In the genomic region with DNA sequence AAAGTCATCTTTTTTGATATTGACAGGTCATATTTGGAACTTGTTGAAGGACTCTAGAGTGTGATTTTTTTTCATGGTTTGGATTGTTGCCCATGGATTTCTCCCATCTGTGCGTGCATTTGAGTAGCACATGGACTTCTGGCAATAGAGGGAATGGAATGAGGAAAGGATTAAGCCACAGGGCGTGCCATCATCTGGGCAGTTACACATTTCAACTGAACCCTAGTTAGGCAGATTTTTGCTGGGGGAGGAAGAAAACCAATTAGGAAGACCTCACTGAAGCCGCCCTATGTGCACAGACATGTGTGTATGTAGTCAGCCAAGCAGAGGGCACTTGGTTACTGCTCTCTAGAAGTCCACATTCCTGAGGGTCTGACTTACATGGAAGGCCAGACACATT, we compare ENCODE assay signal across 13 cellular contexts.
DNase-seq lines count a peak whose midpoint lies in the region; ATAC-seq and TF ChIP-seq lines count a peak whose summit lies in the region.
"Had no signal": no experiment of that assay in that cellular context is flagged by ENCODE, and none has a peak within 500 bp of the region (broad histone marks: within the 10 kb centered on the region; RNA-seq: fewer than 3 reads in every experiment).

No MANE protein-coding gene starts in this region.

- DNase-seq in AG08395 (ENCODE audit: low spot score): peak; percentile 85
- DNase-seq in HFFc6: peak; percentile 48
- peak; percentile 33 for DNase-seq in amniotic stem cell (lab: John Stamatoyannopoulos, UW)
- DNase-seq in activated gamma-delta T cell (lab: John Stamatoyannopoulos, UW): no peak
- DNase-seq: NCI-H345, T-helper 17 cell, testis had no signal

- TF ChIP-seq EP300 in gastroesophageal sphincter (IDR thresholded peaks at IDR 0.05): no peak

- no peaks in the 10 kb centered on the region for H3K9me3 ChIP-seq in gastroesophageal sphincter
- H3K9me3 ChIP-seq: testis had no signal

- peaks cover 0 to 11% of the 10 kb centered on the region in 2 donors for H3K36me3 ChIP-seq in gastroesophageal sphincter

- peak overlapping the region; percentile 32 for H3K4me3 Mint-ChIP-seq in HFFc6
- H3K4me3 Mint-ChIP-seq: T-helper 17 cell had no signal

- no peak overlapping the region for H3K4me3 ChIP-seq in gastroesophageal sphincter
- H3K4me3 ChIP-seq: coronary artery, testis had no signal

- no peaks in the 10 kb centered on the region for H3K27me3 Mint-ChIP-seq in HFFc6 (ENCODE audit: insufficient read depth)

- WGBS in gastroesophageal sphincter (ENCODE audit: low coverage in 1 of 2), 2 donors: 50 to 57% methylated on average over 3 of the region's 3 CpGs

- TF ChIP-seq CTCF in HFFc6 (IDR thresholded peaks at IDR 0.05) (no peak), gastroesophageal sphincter (IDR thresholded peaks at IDR 0.05) (no peak)

- peaks cover 0 to 25% (median 4%) of the 10 kb centered on the region in 3 donors for H3K4me1 ChIP-seq in gastroesophageal sphincter
- H3K4me1 ChIP-seq: testis had no signal

- H3K4me1 Mint-ChIP-seq in HFFc6 (ENCODE audit: low read depth): peaks cover 68% of the 10 kb centered on the region
- H3K4me1 Mint-ChIP-seq: T-helper 17 cell had no signal

- TF ChIP-seq POLR2A in gastroesophageal sphincter (IDR thresholded peaks at IDR 0.05): no peak

- no peaks in the 10 kb centered on the region for H3K9me3 Mint-ChIP-seq in HFFc6

- H3K27ac ChIP-seq in gastroesophageal sphincter: peak overlapping the region in 3 of 4 donors; percentile 25 to 59 (median 36)
- H3K27ac ChIP-seq: coronary artery, testis had no signal

- no peaks in the 10 kb centered on the region for H3K27me3 ChIP-seq in gastroesophageal sphincter
- H3K27me3 ChIP-seq: testis had no signal

- peak overlapping the region; percentile 90 for H3K27ac Mint-ChIP-seq in HFFc6
- H3K27ac Mint-ChIP-seq: T-helper 17 cell had no signal

- ATAC-seq in gastroesophageal sphincter (peak; percentile 14), GM21526 (IDR thresholded peaks at IDR 0.05; ENCODE audit: low FRiP score, unreplicated experiment) (no peak), HG03432 (IDR thresholded peaks at IDR 0.05; ENCODE audit: unreplicated experiment) (no peak), GM18511 (IDR thresholded peaks at IDR 0.05; ENCODE audit: unreplicated experiment) (no peak)
- ATAC-seq: activated CD4-positive, CD25-positive, alpha-beta regulatory T cell treated with anti-CD3 and anti-CD28 coated beads, Interleukin-2, amount 50 U/mL, for 24 hours; T-helper 17 cell had no signal

- H3K36me3 Mint-ChIP-seq in HFFc6 (ENCODE audit: low read depth): peaks cover 21% of the 10 kb centered on the region
